8 cellular contexts compared by ENCODE assay signal in the genomic region with DNA sequence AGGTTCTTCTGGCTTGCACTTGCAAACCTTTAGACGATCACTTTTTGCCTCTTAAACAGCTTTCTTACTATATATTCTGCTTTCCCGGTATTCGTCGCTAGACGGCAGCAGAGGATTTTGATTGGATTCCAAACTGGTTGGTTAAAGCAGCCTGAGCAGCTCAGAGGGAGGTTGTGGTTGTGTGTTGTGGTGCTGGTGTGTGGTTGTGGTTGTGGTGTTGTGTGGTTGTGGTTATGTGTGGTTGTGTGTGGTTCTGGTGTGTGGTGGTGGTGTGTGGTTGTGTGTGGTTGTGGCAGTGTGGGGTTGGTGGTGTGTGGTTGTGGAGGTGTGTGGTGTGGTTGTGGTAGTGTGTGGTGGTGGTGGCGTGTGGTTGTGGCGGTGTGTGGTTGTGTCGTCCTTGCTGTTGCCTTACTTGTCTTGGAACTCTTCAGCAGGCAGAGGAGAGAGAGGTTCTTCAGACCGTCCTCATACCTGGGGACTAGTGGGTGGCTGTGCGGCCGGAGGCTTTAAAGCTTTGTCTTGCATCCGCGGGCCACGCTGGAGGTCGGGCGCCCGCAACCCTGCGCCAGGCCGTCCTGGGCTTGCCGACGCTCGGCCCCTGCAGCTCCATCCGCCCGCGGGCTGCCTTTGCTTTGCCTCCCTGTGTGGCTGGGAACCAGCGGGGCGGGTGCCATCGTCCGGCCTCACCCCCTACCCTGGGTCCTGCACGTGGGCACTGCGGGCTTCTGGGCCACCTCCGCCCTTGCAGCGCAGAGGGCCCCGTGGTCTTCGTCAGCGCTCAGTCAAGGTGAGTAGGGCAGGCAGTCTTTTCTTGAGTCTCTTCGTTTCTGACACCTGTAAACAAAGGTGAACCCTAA.
DNase-seq lines count a peak whose midpoint lies in the region; ATAC-seq and TF ChIP-seq lines count a peak whose summit lies in the region.

No MANE protein-coding gene starts in this region.

- no peak overlapping the region for H3K27ac ChIP-seq in stomach
- H3K27ac ChIP-seq in CD8-positive, alpha-beta memory T cell (ENCODE audit: low read depth, low read length): no peak overlapping the region

- H3K4me1 ChIP-seq in stomach: no peaks in the 10 kb centered on the region
- no peaks in the 10 kb centered on the region for H3K4me1 ChIP-seq in CD8-positive, alpha-beta memory T cell (ENCODE audit: insufficient read depth, low read length)

- POLR2A ChIA-PET in CD8-positive, alpha-beta memory T cell (lab: Charles Lee): no interaction called here

- peak in 5 of 7 experiments; percentile 30 to 93 (median 53) for TF ChIP-seq CTCF in stomach (IDR thresholded peaks at IDR 0.05)

- no peaks in the 10 kb centered on the region for H3K36me3 Mint-ChIP-seq in CD8-positive, alpha-beta memory T cell

- peak; percentile 47 for DNase-seq in Daoy (ENCODE audit: low read depth)
- peak; percentile 24 for DNase-seq in HS-27A (ENCODE audit: low read depth)
- DNase-seq in NOMO-1 treated with DMSO at 0.1 percent for 48 hours (lab: John Stamatoyannopoulos, UW; ENCODE audit: unreplicated experiment): peak; percentile 9
- peak; percentile 13 for DNase-seq in brain pericyte (ENCODE audit: low read depth, low spot score)
- DNase-seq in islet precursor cell: peak; percentile 83
- DNase-seq in stomach: peak; percentile 77
- DNase-seq in CD8-positive, alpha-beta memory T cell: no peak

- no peaks in the 10 kb centered on the region for H3K9me3 ChIP-seq in stomach
- H3K9me3 ChIP-seq in CD8-positive, alpha-beta memory T cell (ENCODE audit: low read length): no peaks in the 10 kb centered on the region

- WGBS in stomach, 5 donors: 66 to 79% (median 74%) methylated on average over 22 to 37 of the region's 37 CpGs

- TF ChIP-seq POLR2A in stomach (IDR thresholded peaks at IDR 0.05): no peak

- H3K9me3 Mint-ChIP-seq in CD8-positive, alpha-beta memory T cell: peaks cover 0 to 31% (median 8%) of the 10 kb centered on the region in 5 donors

- H3K4me1 Mint-ChIP-seq in CD8-positive, alpha-beta memory T cell: no peaks in the 10 kb centered on the region

- no peak overlapping the region for H3K4me3 ChIP-seq in stomach
- H3K4me3 ChIP-seq in CD8-positive, alpha-beta memory T cell (ENCODE audit: low read length): no peak overlapping the region

- H3K36me3 ChIP-seq in stomach: no peaks in the 10 kb centered on the region
- H3K36me3 ChIP-seq in CD8-positive, alpha-beta memory T cell (ENCODE audit: insufficient read depth, low read length): no peaks in the 10 kb centered on the region

- peak overlapping the region in 1 of 7 donors; percentile 2 for H3K4me3 Mint-ChIP-seq in CD8-positive, alpha-beta memory T cell

- H3K27me3 ChIP-seq in stomach: no peaks in the 10 kb centered on the region
- H3K27me3 ChIP-seq in CD8-positive, alpha-beta memory T cell (ENCODE audit: insufficient read depth, low read length, poor library complexity, severe bottlenecking): no peaks in the 10 kb centered on the region

- H3K27ac Mint-ChIP-seq in CD8-positive, alpha-beta memory T cell: no peak overlapping the region

- peaks cover 0 to 1% of the 10 kb centered on the region in 2 donors for H3K27me3 Mint-ChIP-seq in CD8-positive, alpha-beta memory T cell

- TF ChIP-seq EP300 in stomach (IDR thresholded peaks at IDR 0.05): no peak

- CTCF ChIA-PET in CD8-positive, alpha-beta memory T cell (lab: Charles Lee): no interaction called here

- ATAC-seq in GM21723 (IDR thresholded peaks at IDR 0.05; ENCODE audit: unreplicated experiment): no peak

- intact Hi-C loops in stomach (cut with DNase I; ENCODE audit: low total_unique reads): loop anchor here (10.0 kb wide), 1 partner anchor 74 kb away; no protein-coding TSS in a partner anchor

Comparison
In these comparisons a context has a peak if more than half of its experiments do, and no peak if none do; other contexts are left out.
1. DNase-seq: peak in Daoy (single experiment), HS-27A (single experiment), NOMO-1 treated with DMSO at 0.1 percent for 48 hours (single experiment), brain pericyte (single experiment), islet precursor cell (single experiment) and stomach (single experiment); none in CD8-positive, alpha-beta memory T cell (0 of 5).